Comparison of ENCODE assay signal across 1 cellular context in genomic region chr4:8777320-8778196, GRCh38.
TF ChIP-seq lines count a peak whose summit lies in the region.

No MANE protein-coding gene starts in this region.

TF ChIP-seq in HCT116, 20 proteins besides CTCF, POLR2A, EP300 and RAD21:
- TF ChIP-seq TCF7L2 (IDR thresholded peaks at IDR 0.05; ENCODE audit: borderline replicate concordance, extremely low read depth, insufficient read depth, insufficient read length) (no peak), CEBPB (IDR thresholded peaks at IDR 0.05; ENCODE audit: low read depth) (no peak), MAX (IDR thresholded peaks at IDR 0.05) (no peak), FOSL1 (IDR thresholded peaks at IDR 0.05; ENCODE audit: low read depth) (no peak)
